In genomic region chr18:22983175-22983574, GRCh38 we compare ENCODE assay signal across 8 cellular contexts. TPM values are rescaled to one million over a fixed set of nuclear protein-coding genes. Genes with fewer than 3 reads are reported as not detected.
DNase-seq lines count a peak whose midpoint lies in the region; ATAC-seq and TF ChIP-seq lines count a peak whose summit lies in the region.

No MANE protein-coding gene starts in this region.

- H3K27ac Mint-ChIP-seq in activated naive CD4-positive, alpha-beta T cell treated with anti-CD3 and anti-CD28 coated beads for 36 hours = no peak overlapping the region

- WGBS in esophagus muscularis mucosa = 43% methylated on average over 3 of the region's 3 CpGs
- WGBS in sigmoid colon, 2 donors = 17 to 35% methylated on average over 3 of the region's 3 CpGs

- no peak for DNase-seq in GM10266 (ENCODE audit: extremely low spot score)
- peak; percentile 67 for DNase-seq in OCI-M1 (lab: John Stamatoyannopoulos, UW)
- DNase-seq in esophagus muscularis mucosa (ENCODE audit: extremely low spot score) = no peak
- DNase-seq in sigmoid colon = no peak
- no peak for DNase-seq in 8988T
- DNase-seq in activated naive CD4-positive, alpha-beta T cell treated with anti-CD3 and anti-CD28 coated beads for 36 hours = no peak

- no peak for ATAC-seq in HG03469 (IDR thresholded peaks at IDR 0.05; ENCODE audit: unreplicated experiment)

- CTCF ChIA-PET in activated naive CD4-positive, alpha-beta T cell treated with anti-CD3 and anti-CD28 coated beads for 36 hours (lab: Charles Lee) = interaction anchor here (0.7 to 2.6 kb wide), 9 partner anchors 8 to 184 kb away, joined by 3 to 13 read pairs (median 3); no protein-coding TSS in a partner anchor

- H3K4me3 ChIP-seq in esophagus muscularis mucosa (no peak overlapping the region), sigmoid colon (no peak overlapping the region)

- H3K9me3 ChIP-seq in esophagus muscularis mucosa (no peaks in the 10 kb centered on the region), sigmoid colon (no peaks in the 10 kb centered on the region)

- intact Hi-C loops in esophagus muscularis mucosa (cut with DNase I) = loop anchor here (2.0 to 5.0 kb wide), 2 partner anchors 51 to 182 kb away; partner anchors contain the start of gene RBBP8
- intact Hi-C loops in sigmoid colon (cut with DNase I) = loop anchor here (2.0 to 5.0 kb wide), 2 partner anchors 51 to 184 kb away; partner anchors contain the start of gene RBBP8
- intact Hi-C loops in activated naive CD4-positive, alpha-beta T cell treated with anti-CD3 and anti-CD28 coated beads for 36 hours (cut with micrococcal nuclease) = loop anchor here (1.0 kb wide), 3 partner anchors 53 to 184 kb away; no protein-coding TSS in a partner anchor

- H3K27ac ChIP-seq in 22Rv1 (no peak overlapping the region), esophagus muscularis mucosa (replicated peaks in 1 of 4) (no peak overlapping the region), sigmoid colon (no peak overlapping the region)

- H3K4me3 Mint-ChIP-seq in activated naive CD4-positive, alpha-beta T cell treated with anti-CD3 and anti-CD28 coated beads for 36 hours = no peak overlapping the region

- H3K36me3 Mint-ChIP-seq in activated naive CD4-positive, alpha-beta T cell treated with anti-CD3 and anti-CD28 coated beads for 36 hours (ENCODE audit: low read depth) = peaks cover 40% of the 10 kb centered on the region

- H3K4me1 Mint-ChIP-seq in activated naive CD4-positive, alpha-beta T cell treated with anti-CD3 and anti-CD28 coated beads for 36 hours (ENCODE audit: low read depth) = peaks cover 10% of the 10 kb centered on the region

- H3K9me3 Mint-ChIP-seq in activated naive CD4-positive, alpha-beta T cell treated with anti-CD3 and anti-CD28 coated beads for 36 hours = no peaks in the 10 kb centered on the region

- TF ChIP-seq CTCF in 22Rv1 (IDR thresholded peaks at IDR 0.05) (peak; percentile 69), GM10266 (IDR thresholded peaks at IDR 0.05; ENCODE audit: control insufficient read depth, insufficient read depth, low read depth, missing control alignments) (peak; percentile 37), esophagus muscularis mucosa (IDR thresholded peaks at IDR 0.05) (peak; percentile 46 to 54 (median 51)), sigmoid colon (IDR thresholded peaks at IDR 0.05) (peak; percentile 17 to 49 (median 30))

- H3K36me3 ChIP-seq in esophagus muscularis mucosa (peaks cover 0 to 21% (median 8%) of the 10 kb centered on the region in 4 donors), sigmoid colon (peaks cover 0 to 12% (median 6%) of the 10 kb centered on the region in 4 donors)

- no peaks in the 10 kb centered on the region for H3K27me3 ChIP-seq in esophagus muscularis mucosa
- no peaks in the 10 kb centered on the region for H3K27me3 ChIP-seq in sigmoid colon

- H3K4me1 ChIP-seq in esophagus muscularis mucosa (peaks cover 0 to 8% (median 5%) of the 10 kb centered on the region in 4 donors), sigmoid colon (no peaks in the 10 kb centered on the region)

- H3K27me3 Mint-ChIP-seq in activated naive CD4-positive, alpha-beta T cell treated with anti-CD3 and anti-CD28 coated beads for 36 hours (ENCODE audit: low read depth) = no peaks in the 10 kb centered on the region

- TF ChIP-seq EP300 in esophagus muscularis mucosa (IDR thresholded peaks at IDR 0.05) (no peak), sigmoid colon (IDR thresholded peaks at IDR 0.05) (no peak)

- TF ChIP-seq POLR2A in esophagus muscularis mucosa (IDR thresholded peaks at IDR 0.05; ENCODE audit: low read depth) (no peak), sigmoid colon (IDR thresholded peaks at IDR 0.05) (no peak)

RNA-seq across cellular contexts. Expression of gene RBBP8, which starts 50.0 kb away (rescaled TPM):
- 10 to 100 TPM; 12.4 to 23.9 (median 15.4) TPM for total RNA-seq in esophagus muscularis mucosa
- total RNA-seq in sigmoid colon = 10 to 100 TPM; 10.3 to 22.7 (median 14.7) TPM
- polyA plus RNA-seq in sigmoid colon = 10 to 100 TPM; 23.3 to 30.7 (median 23.4) TPM
- total RNA-seq in activated naive CD4-positive, alpha-beta T cell treated with anti-CD3 and anti-CD28 coated beads for 36 hours = 10 to 100 TPM; 77.7 to 83.7 TPM
